Comparison of ENCODE assay signal across 8 cellular contexts in the genomic region with DNA sequence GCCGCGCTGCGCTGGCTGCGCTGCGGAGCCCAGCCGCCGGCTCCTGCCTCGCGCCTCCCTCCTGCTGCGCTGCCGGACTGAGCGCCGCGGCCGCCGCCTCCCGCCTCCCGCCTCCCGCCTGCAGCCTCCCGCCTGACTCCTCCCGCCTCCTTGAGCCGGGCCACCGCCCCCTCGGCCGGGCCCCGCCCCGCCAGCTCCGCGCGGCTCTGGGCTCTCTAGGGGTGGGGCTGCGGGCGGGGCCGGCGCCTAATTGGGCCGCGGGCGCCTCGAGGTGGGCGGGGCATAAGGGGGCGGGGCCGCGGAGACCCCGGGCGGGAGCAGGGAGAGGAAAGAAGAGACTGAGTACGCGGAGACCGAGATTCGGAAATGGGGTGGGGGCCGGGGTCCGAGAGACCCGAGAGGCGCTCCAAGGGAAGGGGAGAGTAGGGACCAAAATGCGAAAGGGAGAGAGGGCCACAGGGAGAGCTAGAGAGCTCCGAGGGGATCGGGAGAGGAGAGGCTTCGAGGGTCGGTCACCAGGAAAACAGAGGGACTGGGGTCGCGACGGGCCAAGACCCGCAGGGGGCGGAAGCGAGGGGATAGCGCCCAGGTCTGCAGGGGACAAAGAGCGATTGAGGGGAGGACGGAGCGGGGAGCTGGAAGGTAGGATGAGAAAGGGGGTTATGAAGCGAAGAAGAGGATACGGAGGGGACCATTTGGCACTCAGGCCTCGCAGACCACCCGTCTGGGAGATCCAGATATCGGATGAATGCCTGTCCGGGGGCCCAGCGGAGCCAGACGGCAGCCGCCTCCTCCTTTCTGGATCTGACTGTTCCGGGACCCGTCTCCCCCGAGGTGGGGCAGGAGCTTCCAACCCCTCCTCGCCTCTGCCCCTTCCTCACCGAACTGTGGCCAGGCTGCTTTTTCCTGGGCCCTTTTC. TPM values are rescaled to one million over a fixed set of nuclear protein-coding genes. Genes with fewer than 3 reads are reported as not detected.
DNase-seq lines count a peak whose midpoint lies in the region; ATAC-seq and TF ChIP-seq lines count a peak whose summit lies in the region.

A gene (minus strand): TSS at position 79 of the 919 bp plus-strand sequence. CDS start 255 bp downstream, outside the sequence.

- H2AFZ ChIP-seq in Karpas-422 (ENCODE audit: low read length) (no peak within 1 kb of the TSS), neuron (ENCODE audit: low read depth, low read length) (peak within 1 kb of the TSS; percentile 67)

- no peaks in the 10 kb centered on the region for H3K79me2 ChIP-seq in Karpas-422 (ENCODE audit: low read length)

- no peak for TF ChIP-seq CTCF in RWPE2 (IDR thresholded peaks at IDR 0.05; ENCODE audit: poor library complexity, severe bottlenecking)
- TF ChIP-seq CTCF in foreskin keratinocyte (conservative IDR thresholded peaks at IDR 0.05), result peak; percentile 19

- no peaks in the 10 kb centered on the region for H3K27me3 ChIP-seq in Karpas-422 (ENCODE audit: low read length)
- H3K27me3 ChIP-seq in RWPE2 (ENCODE audit: insufficient read depth, poor library complexity, severe bottlenecking), result peaks cover 9% of the 10 kb centered on the region
- peaks cover 63% of the 10 kb centered on the region for H3K27me3 ChIP-seq in foreskin keratinocyte
- peaks cover 67% of the 10 kb centered on the region for H3K27me3 ChIP-seq in neuron (ENCODE audit: insufficient read depth, low read length)

- H3K4me1 Mint-ChIP-seq in stimulated activated naive CD8-positive, alpha-beta T cell treated with anti-CD3 and anti-CD28 coated beads, Interleukin-15, amount 100 ng/mL, for 72 hours, result peaks cover 50% of the 10 kb centered on the region

- no peak within 1 kb of the TSS for H3K27ac Mint-ChIP-seq in stimulated activated naive CD8-positive, alpha-beta T cell treated with anti-CD3 and anti-CD28 coated beads, Interleukin-15, amount 100 ng/mL, for 72 hours

- no peaks in the 10 kb centered on the region for H4K20me1 ChIP-seq in Karpas-422 (ENCODE audit: insufficient read depth, low read depth, low read length)

- no peak within 1 kb of the TSS for H3K9ac ChIP-seq in Karpas-422 (ENCODE audit: low read length)

- H3K27ac ChIP-seq in Karpas-422 (ENCODE audit: low read length) (no peak within 1 kb of the TSS), RWPE2 (ENCODE audit: poor library complexity, severe bottlenecking) (no peak within 1 kb of the TSS), foreskin keratinocyte (no peak within 1 kb of the TSS)

- H3K4me3 ChIP-seq in Karpas-422 (ENCODE audit: low read length) (no peak within 1 kb of the TSS), RWPE2 (ENCODE audit: severe bottlenecking) (peak within 1 kb of the TSS; percentile 24), neuron (ENCODE audit: low read length) (peak within 1 kb of the TSS; percentile 72)

- peak within 1 kb of the TSS; percentile 73 to 85 for H3K4me3 Mint-ChIP-seq in stimulated activated naive CD8-positive, alpha-beta T cell treated with anti-CD3 and anti-CD28 coated beads, Interleukin-15, amount 100 ng/mL, for 72 hours

- DNase-seq in DMS 273 treated with DMSO at 0.1 percent for 48 hours (lab: John Stamatoyannopoulos, UW) (peak; percentile 72), Karpas-422 (peak; percentile 96), RWPE2 (ENCODE audit: low spot score) (peak; percentile 93), foreskin keratinocyte (peak; percentile 31 to 63)
- peak; percentile 95 for DNase-seq in activated effector memory CD4-positive, alpha-beta T cell treated with anti-CD3 and anti-CD28 coated beads, Interleukin-2, amount 50 U/mL, for 16 hours
- peak; percentile 81 to 82 for DNase-seq in stimulated activated naive CD8-positive, alpha-beta T cell treated with anti-CD3 and anti-CD28 coated beads, Interleukin-15, amount 100 ng/mL, for 72 hours

- H3K4me2 ChIP-seq in Karpas-422 (ENCODE audit: low read depth, low read length, poor library complexity, severe bottlenecking), result no peak within 1 kb of the TSS

- H3K9me2 ChIP-seq in Karpas-422 (replicated peaks; ENCODE audit: insufficient read depth, low read length), result no peaks in the 10 kb centered on the region

- H3K9me3 ChIP-seq in Karpas-422 (ENCODE audit: low read length) (no peaks in the 10 kb centered on the region), RWPE2 (ENCODE audit: severe bottlenecking) (no peaks in the 10 kb centered on the region), neuron (ENCODE audit: low read length) (peaks cover 2% of the 10 kb centered on the region)

- no peaks in the 10 kb centered on the region for H3K9me3 Mint-ChIP-seq in stimulated activated naive CD8-positive, alpha-beta T cell treated with anti-CD3 and anti-CD28 coated beads, Interleukin-15, amount 100 ng/mL, for 72 hours

- H3K4me1 ChIP-seq in Karpas-422 (ENCODE audit: low read length), result peaks cover 23% of the 10 kb centered on the region
- H3K4me1 ChIP-seq in RWPE2 (ENCODE audit: insufficient read depth, poor library complexity, severe bottlenecking), result peaks cover 24% of the 10 kb centered on the region
- no peaks in the 10 kb centered on the region for H3K4me1 ChIP-seq in foreskin keratinocyte
- H3K4me1 ChIP-seq in neuron (ENCODE audit: insufficient read depth, low read length), result peaks cover 15% of the 10 kb centered on the region

- ATAC-seq in GM21737 (IDR thresholded peaks at IDR 0.05; ENCODE audit: unreplicated experiment), result peak; percentile 86
- ATAC-seq in RWPE2 (ENCODE audit: low read depth), result peak; percentile 74
- peak; percentile 85 for ATAC-seq in foreskin keratinocyte
- peak; percentile 89 for ATAC-seq in stimulated activated naive CD8-positive, alpha-beta T cell treated with anti-CD3 and anti-CD28 coated beads, Interleukin-15, amount 100 ng/mL, for 72 hours

- peaks cover 73% of the 10 kb centered on the region for H3K27me3 Mint-ChIP-seq in stimulated activated naive CD8-positive, alpha-beta T cell treated with anti-CD3 and anti-CD28 coated beads, Interleukin-15, amount 100 ng/mL, for 72 hours

- no peaks in the 10 kb centered on the region for H3K36me3 ChIP-seq in Karpas-422 (ENCODE audit: insufficient read depth, low read length)
- no peaks in the 10 kb centered on the region for H3K36me3 ChIP-seq in RWPE2 (ENCODE audit: low read depth)
- no peaks in the 10 kb centered on the region for H3K36me3 ChIP-seq in neuron (ENCODE audit: insufficient read depth, low read length)

RNA-seq across cellular contexts. Expression of the gene that starts here (rescaled TPM):
- total RNA-seq in Karpas-422 (2014; rRNA removed; shearing (Covaris generic); ENCODE audit: low replicate concordance), result not detected in 2 replicates
- total RNA-seq in foreskin keratinocyte, result 0.17 and 0.18 TPM in 2 replicates
- 0.26 and 0.36 TPM in 2 replicates for polyA plus RNA-seq in foreskin keratinocyte

Comparison
In these comparisons a context has a peak if more than half of its experiments do, and no peak if none do; other contexts are left out.
1. Peak in DNase-seq in Karpas-422; RNA of the gene not detected or under 1 TPM.
2. Peak in DNase-seq and ATAC-seq in foreskin keratinocyte; RNA of the gene not detected or under 1 TPM.